22 cellular contexts compared by ENCODE assay signal in genomic region chr21:46413365-46413696, GRCh38. TPM values are rescaled to one million over a fixed set of nuclear protein-coding genes. Genes with fewer than 3 reads are reported as not detected.
DNase-seq lines count a peak whose midpoint lies in the region; ATAC-seq, FAIRE-seq and TF ChIP-seq lines count a peak whose summit lies in the region.
"Had no signal": no experiment of that assay in that cellular context is flagged by ENCODE, and none has a peak within 500 bp of the region (broad histone marks: within the 10 kb centered on the region; RNA-seq: fewer than 3 reads in every experiment).

No MANE protein-coding gene starts in this region.

- H3K9me3 Mint-ChIP-seq in H9 (no peaks in the 10 kb centered on the region), nephron progenitor cell (no peaks in the 10 kb centered on the region)
- H3K9me3 Mint-ChIP-seq: IgD-negative memory B cell had no signal

- H3K36me3 Mint-ChIP-seq in H9 (ENCODE audit: insufficient read depth in 1 of 3, low read depth in 3 of 3), result peaks cover 19 to 46% (median 32%) of the 10 kb centered on the region in 3 experiments
- peaks cover 35% of the 10 kb centered on the region for H3K36me3 Mint-ChIP-seq in nephron progenitor cell (ENCODE audit: low read depth)
- H3K36me3 Mint-ChIP-seq: IgD-negative memory B cell had no signal

- no peak overlapping the region for H2AFZ ChIP-seq in H9 (ENCODE audit: low read length)

- TF ChIP-seq CTCF in H9 (conservative IDR thresholded peaks at IDR 0.05), result no peak
- no peak for TF ChIP-seq CTCF in epithelial cell of esophagus (IDR thresholded peaks at IDR 0.05; ENCODE audit: insufficient read depth, low read depth, low read length, missing control alignments)
- no peak for TF ChIP-seq CTCF in nephron progenitor cell (IDR thresholded peaks at IDR 0.05)

- no peak overlapping the region for H3K4me2 ChIP-seq in H9 (ENCODE audit: insufficient read depth, insufficient read length, low read length)
- H3K4me2 ChIP-seq: SK-N-SH had no signal

- no peak overlapping the region for H3K14ac ChIP-seq in H9 (ENCODE audit: insufficient read depth, low read length)

- FAIRE-seq in GM12892 (lab: Jason Lieb, UNC), result no peak
- FAIRE-seq: GM12878 had no signal

- peak overlapping the region; percentile 96 for H4K91ac ChIP-seq in H9 (ENCODE audit: insufficient read length, low read depth, low read length)

- H2AK5ac ChIP-seq in H9 (ENCODE audit: insufficient read length, low read length), result no peak overlapping the region

- no peak overlapping the region for H3K23ac ChIP-seq in H9 (ENCODE audit: insufficient read length, low read depth, low read length)

- H3T11ph ChIP-seq in H9 (ENCODE audit: low read length), result no peak overlapping the region

- H4K5ac ChIP-seq in H9 (ENCODE audit: insufficient read length, low read depth, low read length), result no peak overlapping the region

- no peaks in the 10 kb centered on the region for H3K9me3 ChIP-seq in H9 (ENCODE audit: control insufficient read depth, low read depth, low read length)
- H3K9me3 ChIP-seq: BE2C, SK-N-SH had no signal

- no peak overlapping the region for H2BK120ac ChIP-seq in H9 (ENCODE audit: low read depth, low read length, poor library complexity, severe bottlenecking)

- H2BK15ac ChIP-seq in H9 (ENCODE audit: low read depth, low read length), result no peak overlapping the region

- no peak for TF ChIP-seq POLR2A in GM12892 (IDR thresholded peaks at IDR 0.05; ENCODE audit: low read depth, low read length)

- H2BK5ac ChIP-seq in H9 (ENCODE audit: insufficient read length, low read length), result no peak overlapping the region

- DNase-seq in D341Med (ENCODE audit: low spot score) (peak; percentile 19), H9 (no peak), epithelial cell of esophagus (ENCODE audit: low read depth) (peak; percentile 78), nephron progenitor cell (no peak), NCI-H146 (lab: John Stamatoyannopoulos, UW) (no peak), NCI-H774 (lab: John Stamatoyannopoulos, UW) (no peak), GM12892 (ENCODE audit: insufficient read length) (no peak)
- DNase-seq: BE2C, DMS79, MV-4-11, NCI-H1105 treated with DMSO at 0.1 percent for 48 hours, NCI-H1694, NCI-H2081, NCI-H446, NCI-H526, OCI-M1, SIG-M5, SK-N-SH had no signal

- H3K4me1 Mint-ChIP-seq in H9, result peaks cover 19 to 27% of the 10 kb centered on the region in 2 experiments
- peaks cover 23% of the 10 kb centered on the region for H3K4me1 Mint-ChIP-seq in nephron progenitor cell
- H3K4me1 Mint-ChIP-seq: IgD-negative memory B cell had no signal

- no peak for ATAC-seq in GM18870 (IDR thresholded peaks at IDR 0.05; ENCODE audit: unreplicated experiment)
- ATAC-seq: GM12878, HCT116 had no signal

- no peak overlapping the region for H3K4me3 ChIP-seq in epithelial cell of esophagus (ENCODE audit: low read length)
- H3K4me3 ChIP-seq: GM12878 had no signal

- H3K4ac ChIP-seq in H9 (ENCODE audit: low read depth, low read length), result peak overlapping the region; percentile 98; the same call in 1 of the 2 replicates

- no peaks in the 10 kb centered on the region for H3K79me1 ChIP-seq in H9 (ENCODE audit: insufficient read depth, low read depth, low read length, poor library complexity, severe bottlenecking)

- H3K4me3 Mint-ChIP-seq in H9 (peak overlapping the region in 1 of 2 experiments; percentile 12; a peak in 1 of 5 replicates), nephron progenitor cell (no peak overlapping the region)
- H3K4me3 Mint-ChIP-seq: IgD-negative memory B cell had no signal

- peaks cover 7% of the 10 kb centered on the region for H3K23me2 ChIP-seq in H9 (ENCODE audit: insufficient read length, low read depth, low read length, poor library complexity, severe bottlenecking)

- H3K9ac ChIP-seq in H9 (ENCODE audit: extremely low read depth, insufficient read length, low read length), result no peak overlapping the region
- H3K9ac ChIP-seq: SK-N-SH had no signal

- H2BK20ac ChIP-seq in H9 (ENCODE audit: low read depth, low read length, poor library complexity, severe bottlenecking), result no peak overlapping the region

- peak overlapping the region in 2 of 3 experiments; percentile 75 to 85; a peak in 1 of 7 replicates for H3K27ac Mint-ChIP-seq in H9
- H3K27ac Mint-ChIP-seq in nephron progenitor cell, result peak overlapping the region; percentile 77
- H3K27ac Mint-ChIP-seq: IgD-negative memory B cell had no signal

- no peaks in the 10 kb centered on the region for H3K27me3 ChIP-seq in H9 (ENCODE audit: insufficient read depth, low read length)
- H3K27me3 ChIP-seq: BE2C had no signal

- no peak overlapping the region for H3K56ac ChIP-seq in H9 (ENCODE audit: insufficient read length, low read depth, low read length)

- no peak overlapping the region for H2BK12ac ChIP-seq in H9 (ENCODE audit: insufficient read length, low read depth, low read length)

- H3K27ac ChIP-seq in H9 (ENCODE audit: insufficient read length, low read depth, low read length), result no peak overlapping the region

- H4K20me1 ChIP-seq in H9 (ENCODE audit: control insufficient read depth, insufficient read depth, insufficient read length), result peaks cover 2% of the 10 kb centered on the region

- peaks cover 9% of the 10 kb centered on the region; the same call in 1 of the 2 replicates for H3K4me1 ChIP-seq in H9 (ENCODE audit: insufficient read depth, low read length)
- H3K4me1 ChIP-seq: BE2C had no signal

- H3K79me2 ChIP-seq in H9 (ENCODE audit: insufficient read depth, low read length), result no peaks in the 10 kb centered on the region

- H3K27me3 Mint-ChIP-seq in H9 (ENCODE audit: low read depth), result no peaks in the 10 kb centered on the region
- H3K27me3 Mint-ChIP-seq in nephron progenitor cell (ENCODE audit: low read depth, poor library complexity), result no peaks in the 10 kb centered on the region
- H3K27me3 Mint-ChIP-seq: IgD-negative memory B cell had no signal

- H3K18ac ChIP-seq in H9 (ENCODE audit: insufficient read length, low read depth, low read length), result peak overlapping the region; percentile 85

- no peak overlapping the region for H4K8ac ChIP-seq in H9 (replicated peaks; ENCODE audit: insufficient read length, low read depth, low read length)

- no CpG with 5 or more reads among the region's 9 CpGs for WGBS in H9 (ENCODE audit: extremely low coverage, insufficient read length, low lambda C conversion rate)

RNA-seq across cellular contexts. Expression of gene DIP2A, which starts 45.4 kb away (rescaled TPM):
- total RNA-seq in H9 (2021), result 23.0 and 25.2 TPM in 2 replicates
- 20.8 TPM for polyA plus RNA-seq in GM12892 (2012; ENCODE audit: missing spikeins)

Comparison
In these comparisons a context has a peak if more than half of its experiments do, and no peak if none do; other contexts are left out.
1. DNase-seq: peak in D341Med (single experiment) and epithelial cell of esophagus (single experiment); none in H9 (single experiment), nephron progenitor cell (single experiment), NCI-H146 (single experiment), NCI-H774 (single experiment) and GM12892 (single experiment).